In genomic region chr2:231514225-231514950, GRCh38 we compare ENCODE assay signal across 1 cellular context.
A peak's percentile ranks its signal among the peaks of the same experiment; 100 is the strongest.
TF ChIP-seq lines count a peak whose summit lies in the region.

No MANE protein-coding gene starts in this region.

TF ChIP-seq in K562, 482 proteins besides CTCF, POLR2A, EP300 and RAD21 (continued from another document and continues in another):
- TF ChIP-seq ZNF263 (CRISPR knock-in tag; IDR thresholded peaks at IDR 0.05; ENCODE audit: borderline replicate concordance) (peak; percentile 29; the same call in 1 of the 2 replicates), TFAP4 (CRISPR knock-in tag; IDR thresholded peaks at IDR 0.05; ENCODE audit: borderline replicate concordance) (peak; percentile 86), ZBTB43 (CRISPR knock-in tag; IDR thresholded peaks at IDR 0.05) (no peak), THAP12 (CRISPR knock-in tag; IDR thresholded peaks at IDR 0.05) (0 out of 2 replicates have a peak, but pooled peaks have one; percentile 26), L3MBTL2 (IDR thresholded peaks at IDR 0.05) (peak; percentile 83), MAX (CRISPR knock-in tag; IDR thresholded peaks at IDR 0.05) (peak; percentile 64), CEBPG (CRISPR knock-in tag; IDR thresholded peaks at IDR 0.05) (peak; percentile 51; the same call in 1 of the 2 replicates), CEBPG (tag; conservative IDR thresholded peaks at IDR 0.05 in 1 of 2, IDR thresholded peaks at IDR 0.05 in 1 of 2) (peak in 1 of 2 experiments; percentile 39; a peak in 1 of 4 replicates), SMAD1 (IDR thresholded peaks at IDR 0.05; ENCODE audit: low read depth, low read length, partially characterized antibody) (peak; percentile 8), GABPB2 (CRISPR knock-in tag; conservative IDR thresholded peaks at IDR 0.05) (0 out of 2 replicates have a peak, but pooled peaks have one; percentile 31), RBFOX2 (IDR thresholded peaks at IDR 0.05; ENCODE audit: low read depth, low read length) (peak; percentile 96), PML (IDR thresholded peaks at IDR 0.05; ENCODE audit: low read length) (peak; percentile 54; the same call in 1 of the 2 replicates), SRF (CRISPR knock-in tag; IDR thresholded peaks at IDR 0.05) (no peak), ZBTB26 (CRISPR knock-in tag; IDR thresholded peaks at IDR 0.05) (no peak), MYC (IDR thresholded peaks at IDR 0.05; ENCODE audit: low read depth, low read length) (peak; percentile 71), MYC (CRISPR knock-in tag; IDR thresholded peaks at IDR 0.05; ENCODE audit: borderline replicate concordance, low read depth) (peak; percentile 78), HDAC1 (IDR thresholded peaks at IDR 0.05) (peak in 1 of 2 experiments; percentile 64; a peak in 2 of 4 replicates), CREB3L1 (IDR thresholded peaks at IDR 0.05; ENCODE audit: borderline replicate concordance, low read depth) (no peak; the same call in 1 of the 2 replicates), RBM14 (IDR thresholded peaks at IDR 0.05; ENCODE audit: borderline replicate concordance, insufficient read depth, low read depth, low read length) (no peak), PKNOX1 (IDR thresholded peaks at IDR 0.05) (peak; percentile 61; the same call in 1 of the 2 replicates), U2AF2 (optimal IDR thresholded peaks at IDR 0.05; ENCODE audit: low read depth, low read length) (no peak), ZNF436 (CRISPR knock-in tag; IDR thresholded peaks at IDR 0.05) (no peak), SAP30 (IDR thresholded peaks at IDR 0.05; ENCODE audit: borderline replicate concordance, insufficient read depth, low read depth, low read length, poor library complexity, severe bottlenecking) (peak; percentile 28), ZNF175 (CRISPR knock-in tag; IDR thresholded peaks at IDR 0.05; ENCODE audit: low read depth) (0 out of 2 replicates have a peak, but pooled peaks have one; percentile 36), NCOA6 (IDR thresholded peaks at IDR 0.05) (no peak), ETV1 (tag; conservative IDR thresholded peaks at IDR 0.05; ENCODE audit: low read depth) (no peak), SP1 (CRISPR knock-in tag; IDR thresholded peaks at IDR 0.05) (peak; percentile 75), EP400 (IDR thresholded peaks at IDR 0.05) (peak; percentile 83; the same call in 1 of the 2 replicates), CTBP1 (IDR thresholded peaks at IDR 0.05; ENCODE audit: borderline replicate concordance) (peak; percentile 37; the same call in 1 of the 2 replicates), TRIM24 (IDR thresholded peaks at IDR 0.05) (no peak), HNRNPLL (IDR thresholded peaks at IDR 0.05; ENCODE audit: low read depth, low read length, poor library complexity, severe bottlenecking) (peak; percentile 70), RB1 (IDR thresholded peaks at IDR 0.05; ENCODE audit: low read depth) (peak; percentile 39), USF1 (CRISPR knock-in tag; IDR thresholded peaks at IDR 0.05) (peak; percentile 87), ETS1 (conservative IDR thresholded peaks at IDR 0.05; ENCODE audit: control insufficient read depth, low read depth, low read length) (0 out of 2 replicates have a peak, but pooled peaks have one; percentile 13), CLOCK (CRISPR knock-in tag; IDR thresholded peaks at IDR 0.05; ENCODE audit: borderline replicate concordance) (no peak), MYNN (IDR thresholded peaks at IDR 0.05) (0 out of 2 replicates have a peak, but pooled peaks have one; percentile 12), MYNN (CRISPR knock-in tag; IDR thresholded peaks at IDR 0.05) (no peak), ESRRA (IDR thresholded peaks at IDR 0.05; ENCODE audit: borderline replicate concordance, low read depth) (peak; percentile 90; the same call in 1 of the 2 replicates), EGR1 (conservative IDR thresholded peaks at IDR 0.05) (peak; percentile 72), FOS (IDR thresholded peaks at IDR 0.05; ENCODE audit: extremely low read depth, insufficient read length) (peak; percentile 25), HBP1 (CRISPR knock-in tag; IDR thresholded peaks at IDR 0.05) (0 out of 2 replicates have a peak, but pooled peaks have one; percentile 15), ZNF165 (CRISPR knock-in tag; IDR thresholded peaks at IDR 0.05; ENCODE audit: borderline replicate concordance) (no peak), ERF (CRISPR knock-in tag; IDR thresholded peaks at IDR 0.05) (no peak), ZFX (CRISPR knock-in tag; IDR thresholded peaks at IDR 0.05) (peak; percentile 88), CREB1 (IDR thresholded peaks at IDR 0.05) (peak; percentile 78), CREB1 (CRISPR knock-in tag; IDR thresholded peaks at IDR 0.05) (peak; percentile 80), PCBP1 (IDR thresholded peaks at IDR 0.05; ENCODE audit: low read depth, low read length, poor library complexity, severe bottlenecking) (no peak), ZNF75A (CRISPR knock-in tag; IDR thresholded peaks at IDR 0.05) (no peak), TAF9B (IDR thresholded peaks at IDR 0.05; ENCODE audit: partially characterized antibody) (peak; percentile 60), ZC3H11A (IDR thresholded peaks at IDR 0.05; ENCODE audit: low read depth, low read length) (no peak)
